Comparison of ENCODE assay signal across 29 cellular contexts in genomic region chrX:129626026-129626425, GRCh38.
"Had no signal": no experiment of that assay in that cellular context is flagged by ENCODE, and none has a peak within 500 bp of the region (broad histone marks: within the 10 kb centered on the region; RNA-seq: fewer than 3 reads in every experiment).

No MANE protein-coding gene starts in this region.

- H3K4me3 Mint-ChIP-seq: activated naive CD8-positive, alpha-beta T cell; activated T-cell treated with anti-CD3 and anti-CD28 coated beads, Interleukin-2, amount 50 U/mL, for 24 hours; activated T-helper 17 cell treated with anti-CD3 and anti-CD28 coated beads, Interleukin-2, amount 50 U/mL, for 72 hours; natural killer cell; WTC11 had no signal

- ATAC-seq: activated T-helper 17 cell treated with anti-CD3 and anti-CD28 coated beads, Interleukin-2, amount 50 U/mL, for 72 hours; esophagus mucosa; natural killer cell; upper lobe of right lung; WTC11 had no signal

- H3K27ac ChIP-seq: adrenal gland, ascending aorta, brain microvascular endothelial cell, sigmoid colon, thoracic aorta, upper lobe of right lung had no signal

- H3K36me3 Mint-ChIP-seq: natural killer cell, WTC11 had no signal

- H3K4me3 ChIP-seq: adrenal gland, ascending aorta, sigmoid colon, smooth muscle cell, thoracic aorta, upper lobe of right lung had no signal

- FAIRE-seq: frontal cortex, islet of Langerhans, TTC549 had no signal

- H3K4me1 ChIP-seq: adrenal gland, ascending aorta, sigmoid colon, upper lobe of right lung had no signal

- H3K27ac Mint-ChIP-seq: activated naive CD8-positive, alpha-beta T cell; activated T-cell treated with anti-CD3 and anti-CD28 coated beads, Interleukin-2, amount 50 U/mL, for 24 hours; activated T-helper 17 cell treated with anti-CD3 and anti-CD28 coated beads, Interleukin-2, amount 50 U/mL, for 72 hours; natural killer cell; progenitor cell of endocrine pancreas; WTC11 had no signal

- H3K9me3 Mint-ChIP-seq: activated T-cell treated with anti-CD3 and anti-CD28 coated beads, Interleukin-2, amount 50 U/mL, for 24 hours; activated T-helper 17 cell treated with anti-CD3 and anti-CD28 coated beads, Interleukin-2, amount 50 U/mL, for 72 hours; natural killer cell had no signal

- H3K27me3 Mint-ChIP-seq: activated T-helper 17 cell treated with anti-CD3 and anti-CD28 coated beads, Interleukin-2, amount 50 U/mL, for 72 hours had no signal

- DNase-seq: activated CD8-positive, alpha-beta memory T cell treated with anti-CD3 and anti-CD28 coated beads for 24 hours; activated CD8-positive, alpha-beta memory T cell treated with anti-CD3 and anti-CD28 coated beads, Interleukin-2, amount 50 U/mL, for 4 hours; activated T-cell treated with anti-CD3 and anti-CD28 coated beads, Interleukin-2, amount 50 U/mL, for 24 hours; adrenal gland; brain microvascular endothelial cell; caudate nucleus; dermis blood vessel endothelial cell; effector CD8-positive, alpha-beta T cell; glutamatergic neuron; hippocampal formation; midbrain; natural killer cell; retina; sigmoid colon; stimulated activated CD4-positive, alpha-beta T cell treated with anti-CD3 and anti-CD28 coated beads, Interleukin-15, amount 100 ng/mL, for 24 hours; stimulated activated CD8-positive, alpha-beta memory T cell treated with anti-CD3 and anti-CD28 coated beads, Interleukin-4, amount 100 ng/mL, for 48 hours; stimulated activated naive CD4-positive, alpha-beta T cell; upper lobe of right lung had no signal

- H3K9me3 ChIP-seq: adrenal gland, ascending aorta, sigmoid colon, thoracic aorta, upper lobe of right lung had no signal

- H3K4me1 Mint-ChIP-seq: activated T-helper 17 cell treated with anti-CD3 and anti-CD28 coated beads, Interleukin-2, amount 50 U/mL, for 72 hours; natural killer cell; WTC11 had no signal

- H3K36me3 ChIP-seq: adrenal gland, ascending aorta, brain microvascular endothelial cell, sigmoid colon, thoracic aorta, upper lobe of right lung had no signal

- H3K4me2 ChIP-seq: smooth muscle cell had no signal

- H3K27me3 ChIP-seq: ascending aorta, brain microvascular endothelial cell, sigmoid colon, upper lobe of right lung had no signal
